ENCODE assay signal across 13 cellular contexts in genomic region chr4:183297675-183298074, GRCh38. TPM values are rescaled to one million over a fixed set of nuclear protein-coding genes. Genes with fewer than 3 reads are reported as not detected.
DNase-seq lines count a peak whose midpoint lies in the region; ATAC-seq, FAIRE-seq and TF ChIP-seq lines count a peak whose summit lies in the region.
"Had no signal": no experiment of that assay in that cellular context is flagged by ENCODE, and none has a peak within 500 bp of the region (broad histone marks: within the 10 kb centered on the region; RNA-seq: fewer than 3 reads in every experiment).

No MANE protein-coding gene starts in this region.

- intact Hi-C loops in GM12878 (cut with micrococcal nuclease; ENCODE audit: unreplicated experiment) (no loop called here), ascending aorta (cut with DNase I) (no loop called here)

- RAD21 ChIA-PET in GM12878 (lab: Charles Lee; ENCODE audit: unreplicated experiment): interaction anchor here (1.1 kb wide), 1 partner anchor 11 kb away, joined by 7 read pairs; no protein-coding TSS in a partner anchor

- no peaks in the 10 kb centered on the region for H4K20me1 ChIP-seq in GM12878 (ENCODE audit: control insufficient read depth, insufficient read depth)
- H4K20me1 ChIP-seq: BLaER1 treated with 17β-estradiol and CSF1 and Interleukin-3, amounts not matched to agents 10 nM and 100 nM had no signal

- in situ Hi-C loops in GM12878 (cut with MboI): no loop called here

- H2AFZ ChIP-seq in GM12878 (ENCODE audit: control insufficient read depth, low read depth, low read length): no peak overlapping the region

- TF ChIP-seq EP300 in GM12878 (IDR thresholded peaks at IDR 0.05; ENCODE audit: borderline replicate concordance in 1 of 2, control insufficient read depth in 1 of 2, low read depth in 2 of 2, low read length in 2 of 2): no peak

- no peak for FAIRE-seq in GM12878 (lab: Jason Lieb, UNC)

- no peak for DNase-seq in GM12878 (ENCODE audit: low read depth, low spot score)
- DNase-seq in islet precursor cell: no peak
- DNase-seq in ascending aorta (ENCODE audit: low spot score in 2 of 2): no peak
- DNase-seq in effector memory CD4-positive, alpha-beta T cell: no peak
- no peak for DNase-seq in effector CD4-positive, alpha-beta T cell
- DNase-seq: activated naive CD8-positive, alpha-beta T cell treated with anti-CD3 and anti-CD28 coated beads for 36 hours; T-helper 9 cell had no signal

- H3K79me2 ChIP-seq in GM12878 (ENCODE audit: control insufficient read depth, insufficient read depth, low read length): no peaks in the 10 kb centered on the region

- SMC1A ChIA-PET in GM12878 (lab: Charles Lee; ENCODE audit: uncharacterized antibody, unreplicated experiment): interaction anchor here (0.9 to 1.2 kb wide), 2 partner anchors 10 to 19 kb away, joined by 3 read pairs; no protein-coding TSS in a partner anchor

- no peak for TF ChIP-seq RAD21 in GM12878 (IDR thresholded peaks at IDR 0.05; ENCODE audit: insufficient read depth, low read depth, low read length)

- H3K9me3 ChIP-seq in GM12878 (replicated peaks; ENCODE audit: control insufficient read depth, insufficient read depth, low read length) (no peaks in the 10 kb centered on the region), ascending aorta (no peaks in the 10 kb centered on the region)
- H3K9me3 ChIP-seq in effector memory CD4-positive, alpha-beta T cell (ENCODE audit: control insufficient read depth, low read length): no peaks in the 10 kb centered on the region

- WGBS in GM12878 (ENCODE audit: insufficient coverage, insufficient replicate concordance, low lambda C conversion rate, missing lambda C conversion rate): 5% methylated on average over 3 of the region's 3 CpGs

- no peaks in the 10 kb centered on the region for H3K36me3 ChIP-seq in GM12878 (ENCODE audit: control insufficient read depth in 2 of 2, insufficient read depth in 2 of 2, low read length in 1 of 2)
- peaks cover 17 to 35% of the 10 kb centered on the region in 2 donors for H3K36me3 ChIP-seq in ascending aorta
- H3K36me3 ChIP-seq in effector memory CD4-positive, alpha-beta T cell (ENCODE audit: control insufficient read depth, insufficient read depth, low read length): no peaks in the 10 kb centered on the region

- POLR2A ChIA-PET in GM12878 (lab: Charles Lee): interaction anchor here (0.6 to 0.7 kb wide), 4 partner anchors 10 to 1910 kb away, joined by 3 to 4 read pairs (median 3); no protein-coding TSS in a partner anchor

- CTCF ChIA-PET in GM12878 (lab: Yijun Ruan, JAX): no interaction called here

- H3K27me3 ChIP-seq in GM12878 (replicated peaks in 1 of 2; ENCODE audit: control insufficient read depth in 2 of 2, insufficient read depth in 2 of 2, low read length in 1 of 2): no peaks in the 10 kb centered on the region
- no peaks in the 10 kb centered on the region for H3K27me3 ChIP-seq in ascending aorta
- H3K27me3 ChIP-seq in effector memory CD4-positive, alpha-beta T cell (replicated peaks; ENCODE audit: control insufficient read depth, insufficient read depth, low read length, poor library complexity, severe bottlenecking): no peaks in the 10 kb centered on the region
- H3K27me3 ChIP-seq: BLaER1 treated with 17β-estradiol and CSF1 and Interleukin-3, amounts not matched to agents 10 nM and 100 nM had no signal

- TF ChIP-seq CTCF in GM12878 (IDR thresholded peaks at IDR 0.05 in 2 of 3, conservative IDR thresholded peaks at IDR 0.05 in 1 of 3; ENCODE audit: control insufficient read depth in 2 of 3, extremely low read depth in 1 of 3, insufficient read depth in 1 of 3, low read depth in 3 of 3, low read length in 3 of 3): no peak
- no peak for TF ChIP-seq CTCF in ascending aorta (IDR thresholded peaks at IDR 0.05)

- H3K4me1 ChIP-seq in GM12878 (ENCODE audit: control insufficient read depth, insufficient read depth, low read length): no peaks in the 10 kb centered on the region
- H3K4me1 ChIP-seq in ascending aorta: no peaks in the 10 kb centered on the region
- H3K4me1 ChIP-seq in effector memory CD4-positive, alpha-beta T cell (ENCODE audit: control insufficient read depth, insufficient read depth, low read length, poor library complexity, severe bottlenecking): no peaks in the 10 kb centered on the region

- BruUV-seq in GM12878 (replicated peaks; lab: Mats Ljungman, UMichigan): no TSS peak

- ATAC-seq in GM19025 (IDR thresholded peaks at IDR 0.05; ENCODE audit: low read depth, unreplicated experiment) (peak; percentile 89), GM21786 (IDR thresholded peaks at IDR 0.05; ENCODE audit: unreplicated experiment) (peak; percentile 85), HG03103 (IDR thresholded peaks at IDR 0.05; ENCODE audit: low read depth, unreplicated experiment) (peak; percentile 62), GM12878 (peak; percentile 88)

- H3K9ac ChIP-seq in GM12878 (ENCODE audit: control insufficient read depth, insufficient read depth, low read length): no peak overlapping the region
- H3K9ac ChIP-seq: BLaER1 treated with 17β-estradiol and CSF1 and Interleukin-3, amounts not matched to agents 10 nM and 100 nM had no signal

- H3K27ac ChIP-seq in GM12878 (ENCODE audit: control insufficient read depth, insufficient read depth): no peak overlapping the region
- H3K27ac ChIP-seq in ascending aorta: no peak overlapping the region
- H3K27ac ChIP-seq in effector memory CD4-positive, alpha-beta T cell (ENCODE audit: insufficient read depth, low read length, poor library complexity, severe bottlenecking): no peak overlapping the region
- H3K27ac ChIP-seq: BLaER1 treated with 17β-estradiol and CSF1 and Interleukin-3, amounts not matched to agents 10 nM and 100 nM; RWPE1 had no signal

- H3K4me3 ChIP-seq in GM12878 (no peak overlapping the region), ascending aorta (no peak overlapping the region)
- H3K4me3 ChIP-seq in effector memory CD4-positive, alpha-beta T cell (ENCODE audit: insufficient read depth, low read depth, low read length, poor library complexity, severe bottlenecking): no peak overlapping the region
- H3K4me3 ChIP-seq: BLaER1 treated with 17β-estradiol and CSF1 and Interleukin-3, amounts not matched to agents 10 nM and 100 nM had no signal

- no peak for TF ChIP-seq POLR2A in GM12878 (IDR thresholded peaks at IDR 0.05; ENCODE audit: low read depth, low read length)

- no peak overlapping the region for H3K4me2 ChIP-seq in GM12878 (ENCODE audit: control insufficient read depth, insufficient read depth)

TF ChIP-seq in GM12878, 131 proteins besides CTCF, POLR2A, EP300 and RAD21 (continues in another document):
- no peak for TF ChIP-seq HSF1 (IDR thresholded peaks at IDR 0.05; ENCODE audit: low read depth, low read length)
- TF ChIP-seq RB1 (IDR thresholded peaks at IDR 0.05; ENCODE audit: borderline replicate concordance): peak; percentile 32; the same call in 1 of the 2 replicates
- TF ChIP-seq ZNF274 (IDR thresholded peaks at IDR 0.05; ENCODE audit: insufficient read depth, insufficient read length): no peak
- peak; percentile 58; the same call in 1 of the 2 replicates for TF ChIP-seq NR2F1 (conservative IDR thresholded peaks at IDR 0.05)
- TF ChIP-seq CBX5 (IDR thresholded peaks at IDR 0.05; ENCODE audit: low read depth): no peak

RNA-seq across cellular contexts. Expression of gene CLDN22, which starts 22.4 kb away (rescaled TPM):
- not detected in 2 replicates for total RNA-seq in GM12878 (2013; cell fraction: nucleolus; rRNA removed)
- total RNA-seq in GM12878 (2014; rRNA removed): not detected in 2 replicates
- total RNA-seq in GM12878 (2014; rRNA removed; fragmentation: Illumina TruSeq; extraction: Trizol): not detected in 2 replicates
- total RNA-seq in GM12878 (2021): not detected in 2 replicates
- polyA plus RNA-seq in GM12878 (2011; ENCODE audit: low read depth): not detected
- not detected in 2 replicates for polyA plus RNA-seq in GM12878 (2011; rRNA removed)
- not detected in 2 replicates for polyA plus RNA-seq in GM12878 (2011; cell fraction: cytosol; rRNA removed)
- polyA plus RNA-seq in GM12878 (2011; cell fraction: nucleus; rRNA removed): not detected in 2 replicates
- polyA plus RNA-seq in GM12878 (2012): not detected in 2 replicates
- polyA plus RNA-seq in GM12878 (2014; fragmentation: Illumina TruSeq; extraction: Trizol): not detected in 2 replicates
- polyA plus RNA-seq in GM12878 (2014; fragmentation: Nextera tagmentation; extraction: Ambion mirVana): not detected
- not detected in 2 replicates for polyA plus RNA-seq in GM12878 (2014; rRNA removed)
- not detected for polyA plus RNA-seq in GM12878 (2016; fragmentation: Nextera tagmentation; extraction: Ambion mirVana)
- not detected in 2 replicates for polyA minus RNA-seq in GM12878 (2011; rRNA and poly(A)+ RNA removed)
- polyA minus RNA-seq in GM12878 (2011; cell fraction: cytosol; rRNA and poly(A)+ RNA removed): not detected in 2 replicates
- polyA minus RNA-seq in GM12878 (2011; cell fraction: nucleus; rRNA and poly(A)+ RNA removed): not detected in 2 replicates
- total RNA-seq in ascending aorta: not detected
- total RNA-seq: activated naive CD8-positive, alpha-beta T cell treated with anti-CD3 and anti-CD28 coated beads for 36 hours; NCI-H460 had no signal

RNA-seq across cellular contexts. Expression of gene CLDN24, which starts 24.6 kb away (rescaled TPM):
- total RNA-seq in GM12878 (2013; cell fraction: nucleolus; rRNA removed): not detected in 2 replicates
- not detected in 2 replicates for total RNA-seq in GM12878 (2014; rRNA removed)
- not detected in 2 replicates for total RNA-seq in GM12878 (2014; rRNA removed; fragmentation: Illumina TruSeq; extraction: Trizol)
- not detected in 2 replicates for total RNA-seq in GM12878 (2021)
- polyA plus RNA-seq in GM12878 (2011; ENCODE audit: low read depth): not detected
- polyA plus RNA-seq in GM12878 (2011; rRNA removed): not detected in 2 replicates
- not detected in 2 replicates for polyA plus RNA-seq in GM12878 (2011; cell fraction: cytosol; rRNA removed)
- not detected in 2 replicates for polyA plus RNA-seq in GM12878 (2011; cell fraction: nucleus; rRNA removed)
- not detected in 2 replicates for polyA plus RNA-seq in GM12878 (2012)
- not detected in 2 replicates for polyA plus RNA-seq in GM12878 (2014; fragmentation: Illumina TruSeq; extraction: Trizol)
- not detected for polyA plus RNA-seq in GM12878 (2014; fragmentation: Nextera tagmentation; extraction: Ambion mirVana)
- polyA plus RNA-seq in GM12878 (2014; rRNA removed): not detected in 2 replicates
- not detected for polyA plus RNA-seq in GM12878 (2016; fragmentation: Nextera tagmentation; extraction: Ambion mirVana)
- polyA minus RNA-seq in GM12878 (2011; rRNA and poly(A)+ RNA removed): not detected in 2 replicates
- polyA minus RNA-seq in GM12878 (2011; cell fraction: cytosol; rRNA and poly(A)+ RNA removed): not detected in 2 replicates
- not detected in 2 replicates for polyA minus RNA-seq in GM12878 (2011; cell fraction: nucleus; rRNA and poly(A)+ RNA removed)
- not detected for total RNA-seq in ascending aorta
- total RNA-seq: activated naive CD8-positive, alpha-beta T cell treated with anti-CD3 and anti-CD28 coated beads for 36 hours; NCI-H460 had no signal
